In genomic region chr3:57889807-57890206, GRCh38 we compare ENCODE assay signal across 1 cellular context.
TF ChIP-seq lines count a peak whose summit lies in the region.

No MANE protein-coding gene starts in this region.

TF ChIP-seq in IMR-90, 13 proteins besides CTCF, POLR2A, EP300 and RAD21 (continued from another document):
- TF ChIP-seq MAFK (IDR thresholded peaks at IDR 0.05; ENCODE audit: low read depth, low read length) (no peak), ELK1 (IDR thresholded peaks at IDR 0.05; ENCODE audit: borderline replicate concordance, low read depth, low read length) (no peak)
